19 cellular contexts compared by ENCODE assay signal in the genomic region with DNA sequence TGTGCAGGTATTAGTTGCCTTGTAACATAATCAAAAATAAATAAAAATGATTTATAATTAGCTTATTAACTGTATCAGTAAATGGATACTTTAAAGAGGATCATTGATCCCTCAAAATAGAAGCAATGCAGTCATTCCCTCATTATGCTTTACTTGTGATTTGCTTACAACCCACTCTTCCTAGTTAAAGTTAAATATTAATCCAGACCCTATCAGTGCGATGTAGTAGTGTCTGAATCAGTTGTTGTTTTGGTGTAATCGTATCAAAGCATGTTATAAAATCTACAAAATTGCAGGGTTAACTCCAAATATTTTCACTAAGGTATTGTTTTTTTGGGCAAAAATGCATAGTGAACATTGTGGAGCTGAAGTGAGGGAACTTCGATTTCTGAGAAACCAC. TPM values are rescaled to one million over a fixed set of nuclear protein-coding genes. Genes with fewer than 3 reads are reported as not detected.
DNase-seq lines count a peak whose midpoint lies in the region; ATAC-seq, FAIRE-seq and TF ChIP-seq lines count a peak whose summit lies in the region.
"Had no signal": no experiment of that assay in that cellular context is flagged by ENCODE, and none has a peak within 500 bp of the region (broad histone marks: within the 10 kb centered on the region; RNA-seq: fewer than 3 reads in every experiment).

No MANE protein-coding gene starts in this region.

- H4K91ac ChIP-seq in mesenchymal stem cell (ENCODE audit: low read length): no peak overlapping the region

- H3K4ac ChIP-seq in mesenchymal stem cell (ENCODE audit: low read depth in 1 of 2, low read length in 2 of 2): no peak overlapping the region

- no peak for ATAC-seq in A549
- peak; percentile 23 for ATAC-seq in GM18907 (IDR thresholded peaks at IDR 0.05; ENCODE audit: unreplicated experiment)
- ATAC-seq in activated T-helper 17 cell treated with anti-CD3 and anti-CD28 coated beads, Interleukin-2, amount 50 U/mL, for 72 hours (replicated peaks): no peak

- no peak overlapping the region for H3K23ac ChIP-seq in mesenchymal stem cell (ENCODE audit: low read length in 2 of 2)

- peaks cover 16% of the 10 kb centered on the region for H3K79me1 ChIP-seq in mesenchymal stem cell (replicated peaks; ENCODE audit: low read length, poor library complexity, severe bottlenecking)

- peaks cover 5 to 9% of the 10 kb centered on the region in 2 experiments for H3K36me3 ChIP-seq in mesenchymal stem cell (ENCODE audit: control insufficient read depth in 1 of 2, insufficient read depth in 2 of 2, low read depth in 1 of 2, low read length in 2 of 2)
- H3K36me3 ChIP-seq: breast epithelium, neural progenitor cell had no signal

- H2BK15ac ChIP-seq in mesenchymal stem cell (ENCODE audit: low read depth, poor library complexity, severe bottlenecking): no peak overlapping the region

- TF ChIP-seq POLR2A in A549 (IDR thresholded peaks at IDR 0.05; ENCODE audit: low read length): no peak

- WGBS in A549 (ENCODE audit: missing lambda C conversion rate): 66% methylated on average over 3 of the region's 3 CpGs
- 98% methylated on average over 1 of the region's 3 CpGs for WGBS in mesenchymal stem cell

- no peak for DNase-seq in A549 (ENCODE audit: low read depth in 1 of 2, low spot score in 1 of 2)
- DNase-seq in mesenchymal stem cell: no peak
- no peak for DNase-seq in NCI-H82 treated with DMSO at 0.1 percent for 48 hours (lab: John Stamatoyannopoulos, UW; ENCODE audit: unreplicated experiment)
- DNase-seq in activated effector memory CD4-positive, alpha-beta T cell treated with Interleukin-2 at 50 U/mL for 16 hours: no peak
- DNase-seq in ureter (ENCODE audit: low spot score): no peak
- no peak for DNase-seq in UCSD-AML1 (lab: John Stamatoyannopoulos, UW; ENCODE audit: unreplicated experiment)
- DNase-seq: activated T-cell treated with anti-CD3 and anti-CD28 coated beads, Interleukin-2, amount 50 U/mL, for 1 hour; DMS79 treated with DMSO at 0.1 percent for 48 hours; foreskin melanocyte; NCI-H2029; SHP77 treated with DMSO at 0.1 percent for 48 hours had no signal

- H3K27ac ChIP-seq in A549 (no peak overlapping the region), mesenchymal stem cell (ENCODE audit: low read length, poor library complexity, severe bottlenecking) (no peak overlapping the region)
- H3K27ac ChIP-seq: breast epithelium, HL-60, neural progenitor cell had no signal

- H2BK12ac ChIP-seq in mesenchymal stem cell (ENCODE audit: low read length in 2 of 2): no peak overlapping the region

- H3K4me1 ChIP-seq in A549: peaks cover 39% of the 10 kb centered on the region
- H3K4me1 ChIP-seq in mesenchymal stem cell (ENCODE audit: control insufficient read depth, insufficient read depth, low read depth, low read length): peaks cover 54% of the 10 kb centered on the region

- no peak for TF ChIP-seq CTCF in A549 (IDR thresholded peaks at IDR 0.05)

- no peak overlapping the region for H2BK120ac ChIP-seq in mesenchymal stem cell (ENCODE audit: low read depth, low read length)

- CTCF ChIA-PET in A549 (lab: Yijun Ruan, JAX): interaction anchor here (1.2 kb wide), 1 partner anchor 35 kb away, joined by 4 read pairs; no protein-coding TSS in a partner anchor

- no peak for FAIRE-seq in A549 (lab: Jason Lieb, UNC)

- peak overlapping the region; percentile 20; the same call in 2 of the 3 replicates for H3K4me2 ChIP-seq in A549
- no peak overlapping the region for H3K4me2 ChIP-seq in mesenchymal stem cell (ENCODE audit: low read length, poor library complexity, severe bottlenecking)
- H3K4me2 ChIP-seq: neural progenitor cell had no signal

- no peak overlapping the region for H2AK5ac ChIP-seq in mesenchymal stem cell (ENCODE audit: low read length, severe bottlenecking)

- H3K27ac Mint-ChIP-seq in activated T-helper 17 cell treated with anti-CD3 and anti-CD28 coated beads, Interleukin-2, amount 50 U/mL, for 72 hours: no peak overlapping the region
- H3K27ac Mint-ChIP-seq: IgD-negative memory B cell, mesothelial cell of epicardium, neural progenitor cell had no signal

- H3K4me3 ChIP-seq in A549: no peak overlapping the region
- H3K4me3 ChIP-seq in mesenchymal stem cell (ENCODE audit: insufficient read depth in 1 of 2, low read depth in 1 of 2, low read length in 2 of 2): no peak overlapping the region
- H3K4me3 ChIP-seq: breast epithelium, neural progenitor cell had no signal

- H3K4me3 Mint-ChIP-seq in activated T-helper 17 cell treated with anti-CD3 and anti-CD28 coated beads, Interleukin-2, amount 50 U/mL, for 72 hours: peak overlapping the region; percentile 70
- H3K4me3 Mint-ChIP-seq: activated CD8-positive, alpha-beta T cell treated with anti-CD3 and anti-CD28 coated beads for 36 hours; IgD-negative memory B cell; mesothelial cell of epicardium; neural progenitor cell had no signal

- no peak overlapping the region for H2BK5ac ChIP-seq in mesenchymal stem cell (ENCODE audit: low read depth, low read length, poor library complexity, severe bottlenecking)

- no peak overlapping the region for H2AFZ ChIP-seq in mesenchymal stem cell (ENCODE audit: low read depth, low read length)
- H2AFZ ChIP-seq: neural progenitor cell had no signal

- peaks cover 42% of the 10 kb centered on the region for H3K36me3 Mint-ChIP-seq in activated T-helper 17 cell treated with anti-CD3 and anti-CD28 coated beads, Interleukin-2, amount 50 U/mL, for 72 hours (ENCODE audit: low read depth)
- H3K36me3 Mint-ChIP-seq: mesothelial cell of epicardium had no signal

- peaks cover 66% of the 10 kb centered on the region for H3K4me1 Mint-ChIP-seq in activated T-helper 17 cell treated with anti-CD3 and anti-CD28 coated beads, Interleukin-2, amount 50 U/mL, for 72 hours

- no peak for TF ChIP-seq EP300 in A549 (IDR thresholded peaks at IDR 0.05)

- no peak for TF ChIP-seq RAD21 in A549 (conservative IDR thresholded peaks at IDR 0.05 in 1 of 2, IDR thresholded peaks at IDR 0.05 in 1 of 2)

- no peaks in the 10 kb centered on the region for H3K27me3 ChIP-seq in mesenchymal stem cell (ENCODE audit: control insufficient read depth in 1 of 2, insufficient read depth in 1 of 2, low read length in 2 of 2)
- H3K27me3 ChIP-seq: breast epithelium, neural progenitor cell had no signal

- POLR2A ChIA-PET in A549 (lab: Yijun Ruan, JAX): interaction anchor here (1.8 kb wide), 1 partner anchor 18 kb away, joined by 5 read pairs; a partner anchor contains a TSS

- no peak overlapping the region for H4K8ac ChIP-seq in mesenchymal stem cell (ENCODE audit: low read length)

- peak overlapping the region; percentile 36 for H3K9ac ChIP-seq in mesenchymal stem cell (ENCODE audit: low read length)
- H3K9ac ChIP-seq: neural progenitor cell had no signal

- no peak overlapping the region for H3K18ac ChIP-seq in mesenchymal stem cell (ENCODE audit: low read depth in 1 of 2, low read length in 2 of 2)

- no peaks in the 10 kb centered on the region for H3K9me3 Mint-ChIP-seq in activated T-helper 17 cell treated with anti-CD3 and anti-CD28 coated beads, Interleukin-2, amount 50 U/mL, for 72 hours
- H3K9me3 Mint-ChIP-seq: activated CD8-positive, alpha-beta T cell treated with anti-CD3 and anti-CD28 coated beads for 36 hours; IgD-negative memory B cell; mesothelial cell of epicardium; neural progenitor cell had no signal

- no peaks in the 10 kb centered on the region for H3K27me3 Mint-ChIP-seq in activated T-helper 17 cell treated with anti-CD3 and anti-CD28 coated beads, Interleukin-2, amount 50 U/mL, for 72 hours
- H3K27me3 Mint-ChIP-seq: activated CD8-positive, alpha-beta T cell treated with anti-CD3 and anti-CD28 coated beads for 36 hours had no signal

- no peaks in the 10 kb centered on the region for H3K9me3 ChIP-seq in A549
- H3K9me3 ChIP-seq in mesenchymal stem cell (ENCODE audit: control insufficient read depth, low read length): no peaks in the 10 kb centered on the region
- H3K9me3 ChIP-seq: breast epithelium had no signal

- H3K14ac ChIP-seq in mesenchymal stem cell (ENCODE audit: low read length in 2 of 2): no peak overlapping the region

TF ChIP-seq in A549, 52 proteins besides CTCF, POLR2A, EP300 and RAD21:
- TF ChIP-seq, protein P1, sequence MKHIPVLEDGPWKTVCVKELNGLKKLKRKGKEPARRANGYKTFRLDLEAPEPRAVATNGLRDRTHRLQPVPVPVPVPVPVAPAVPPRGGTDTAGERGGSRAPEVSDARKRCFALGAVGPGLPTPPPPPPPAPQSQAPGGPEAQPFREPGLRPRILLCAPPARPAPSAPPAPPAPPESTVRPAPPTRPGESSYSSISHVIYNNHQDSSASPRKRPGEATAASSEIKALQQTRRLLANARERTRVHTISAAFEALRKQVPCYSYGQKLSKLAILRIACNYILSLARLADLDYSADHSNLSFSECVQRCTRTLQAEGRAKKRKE (CRISPR knock-in tag; IDR thresholded peaks at IDR 0.05; ENCODE audit: low read depth): no peak
- no peak for TF ChIP-seq SREBF2 (IDR thresholded peaks at IDR 0.05)

RNA-seq across cellular contexts. Expression of a gene that starts 17.6 kb away (rescaled TPM):
- polyA plus RNA-seq in A549 (2011; rRNA removed): 7.2 and 11.8 TPM in 2 replicates
- polyA plus RNA-seq in A549 (2012; cell fraction: cytosol; rRNA removed): 7.1 and 10.0 TPM in 2 replicates
- 56.3 and 66.3 TPM in 2 replicates for polyA plus RNA-seq in A549 (2012; cell fraction: nucleus; rRNA removed)
- polyA plus RNA-seq in A549 (2017; fragmentation: RNase III; extraction: RNeasy Plus Mini Kit Qiagen cat#74134 plus additional on column Dnase treatment): 15.2 to 18.8 TPM (median 16.4 TPM) in 3 replicates
- 16.8 and 17.7 TPM in 2 replicates for polyA minus RNA-seq in A549 (2011; rRNA and poly(A)+ RNA removed)
- total RNA-seq in activated T-helper 17 cell treated with anti-CD3 and anti-CD28 coated beads, Interleukin-2, amount 50 U/mL, for 72 hours: 10 to 100 TPM; 39.0 to 52.4 TPM
- polyA plus RNA-seq in mesenchymal stem cell (2013, experiment 1 of 2): 18.7 TPM
- 19.1 TPM for polyA plus RNA-seq in mesenchymal stem cell (2013, experiment 2 of 2)
- 28.9 TPM for total RNA-seq in ureter
